Comparison of ENCODE assay signal across 8 cellular contexts in the genomic region with DNA sequence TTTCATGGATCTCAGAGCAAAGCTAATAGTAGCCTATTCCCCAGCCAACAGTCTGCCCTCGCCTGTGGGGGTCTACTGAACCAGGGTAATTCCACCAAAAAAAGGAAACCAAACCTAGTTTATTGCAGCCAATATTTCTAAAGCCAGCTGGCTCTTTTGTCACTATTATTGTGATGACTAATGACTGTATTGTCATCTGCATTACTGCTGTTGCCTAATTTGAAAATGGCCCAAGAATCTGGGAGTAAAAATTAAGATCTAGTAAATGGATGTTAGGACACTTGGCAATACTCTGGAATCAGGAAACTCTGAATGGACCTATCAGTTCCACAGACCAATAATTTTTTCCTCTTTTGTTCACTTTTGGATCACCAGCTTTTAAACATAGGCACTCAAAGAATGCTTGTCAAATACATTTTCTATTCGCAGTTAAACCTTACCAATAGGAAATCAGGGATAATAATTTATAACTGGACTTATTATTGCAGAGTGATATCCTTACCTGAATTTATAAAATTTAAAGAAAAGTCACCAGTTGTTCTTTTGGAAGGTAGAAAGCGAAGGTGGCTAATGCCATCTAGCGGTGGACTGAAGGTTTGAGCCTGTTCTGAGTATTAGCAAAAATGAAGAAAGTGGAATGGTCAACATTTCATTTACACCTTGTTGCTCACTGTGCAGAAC.
A peak's percentile ranks its signal among the peaks of the same experiment; 100 is the strongest.
DNase-seq lines count a peak whose midpoint lies in the region; ATAC-seq and TF ChIP-seq lines count a peak whose summit lies in the region.

No MANE protein-coding gene starts in this region.

- no peak overlapping the region for H3K9ac ChIP-seq in mammary epithelial cell (ENCODE audit: insufficient read depth, low read length)

- no peaks in the 10 kb centered on the region for H3K9me3 ChIP-seq in mammary epithelial cell (replicated peaks; ENCODE audit: insufficient read depth, low read length)

- no peak overlapping the region for H3K4me3 ChIP-seq in mammary epithelial cell (replicated peaks in 1 of 3; ENCODE audit: insufficient read depth in 1 of 3, low read depth in 2 of 3, low read length in 3 of 3)

- TF ChIP-seq EP300 in Ishikawa (IDR thresholded peaks at IDR 0.05; ENCODE audit: borderline replicate concordance) = no peak

- TF ChIP-seq CTCF in mammary epithelial cell (conservative IDR thresholded peaks at IDR 0.05 in 1 of 2, IDR thresholded peaks at IDR 0.05 in 1 of 2; ENCODE audit: extremely low read depth in 1 of 2, insufficient read depth in 1 of 2, low read depth in 1 of 2, low read length in 2 of 2) = peak; percentile 88 to 92

- 1% methylated on average over 4 of the region's 4 CpGs for WGBS in mammary epithelial cell (ENCODE audit: low coverage, missing lambda C conversion rate)

- intact Hi-C loops in mammary epithelial cell (cut with micrococcal nuclease) = loop anchor here (1.0 to 5.0 kb wide), 6 partner anchors 98 to 1272 kb away; partner anchors contain the start of gene DIRAS2

- CTCF ChIA-PET in mammary epithelial cell (lab: Charles Lee; ENCODE audit: low non-redundant PET) = interaction anchor here (0.5 to 0.7 kb wide), 2 partner anchors 115 to 901 kb away, joined by 3 to 6 read pairs; no protein-coding TSS in a partner anchor

- H2AFZ ChIP-seq in mammary epithelial cell (ENCODE audit: low read depth, low read length) = no peak overlapping the region

- H4K20me1 ChIP-seq in mammary epithelial cell (ENCODE audit: insufficient read depth, low read length) = no peaks in the 10 kb centered on the region

- BruUV-seq in mammary epithelial cell (replicated peaks; lab: Mats Ljungman, UMichigan) = no TSS peak

- peak; percentile 71 for DNase-seq in G401 (ENCODE audit: low spot score)
- DNase-seq in RPMI7951 (ENCODE audit: low read depth) = peak; percentile 30
- DNase-seq in mammary epithelial cell = peak; percentile 26
- peak; percentile 10 for DNase-seq in kidney glomerular epithelial cell (lab: John Stamatoyannopoulos, UW)
- DNase-seq in stimulated activated CD8-positive, alpha-beta memory T cell treated with anti-CD3 and anti-CD28 coated beads, Interleukin-12 subunit alpha, Interleukin-12 subunit beta, amount 100 ng/mL, for 1 hour (ENCODE audit: low read depth) = peak; percentile 27

- no peaks in the 10 kb centered on the region for H3K79me2 ChIP-seq in mammary epithelial cell (ENCODE audit: insufficient read depth, low read length)

- peak; percentile 85 for TF ChIP-seq RAD21 in Ishikawa (IDR thresholded peaks at IDR 0.05; ENCODE audit: low read depth)

- dilution Hi-C loops in mammary epithelial cell (cut with HindIII; ENCODE audit: low sequenced_read_pairs) = no loop called here

- H3K36me3 ChIP-seq in mammary epithelial cell (ENCODE audit: insufficient read depth, low read length) = peaks cover 4% of the 10 kb centered on the region

- no peak overlapping the region for H3K4me2 ChIP-seq in mammary epithelial cell (ENCODE audit: insufficient read depth, low read depth, low read length)

- no peaks in the 10 kb centered on the region for H3K27me3 ChIP-seq in mammary epithelial cell (ENCODE audit: insufficient read depth, low read length)

- in situ Hi-C loops in G401 (cut with HindIII; ENCODE audit: low sequenced_read_pairs) = no loop called here
- in situ Hi-C loops in mammary epithelial cell (cut with MboI; ENCODE audit: low sequenced_read_pairs in 2 of 2) = loop anchor here (10.0 to 25.0 kb wide), 5 partner anchors 233 to 1283 kb away; partner anchors contain the start of gene DIRAS2 (in 1 of the 2)

- ATAC-seq in HG02970 (IDR thresholded peaks at IDR 0.05; ENCODE audit: low FRiP score, unreplicated experiment) = no peak
- ATAC-seq in GM19452 (IDR thresholded peaks at IDR 0.05; ENCODE audit: unreplicated experiment) = no peak

- H3K27ac ChIP-seq in mammary epithelial cell (ENCODE audit: insufficient read depth, low read depth, low read length) = no peak overlapping the region

- no peaks in the 10 kb centered on the region for H3K4me1 ChIP-seq in mammary epithelial cell (ENCODE audit: insufficient read depth, low read length)

TF ChIP-seq in Ishikawa, 13 proteins besides CTCF, POLR2A, EP300 and RAD21:
- no peak for TF ChIP-seq FOXM1 (IDR thresholded peaks at IDR 0.05; ENCODE audit: borderline replicate concordance, low read depth)
- no peak for TF ChIP-seq NFIC (IDR thresholded peaks at IDR 0.05)
- TF ChIP-seq REST (IDR thresholded peaks at IDR 0.05; ENCODE audit: low read depth) = no peak
- no peak for TF ChIP-seq YY1 (IDR thresholded peaks at IDR 0.05; ENCODE audit: low read depth)
- no peak for TF ChIP-seq TEAD4 (IDR thresholded peaks at IDR 0.05)
- no peak for TF ChIP-seq EGR1 (IDR thresholded peaks at IDR 0.05)
- no peak for TF ChIP-seq CREB1 (IDR thresholded peaks at IDR 0.05; ENCODE audit: low read depth)
- no peak for TF ChIP-seq MAX (IDR thresholded peaks at IDR 0.05)
- no peak for TF ChIP-seq ZBTB7A (IDR thresholded peaks at IDR 0.05; ENCODE audit: low read depth)
- no peak for TF ChIP-seq TAF1 (IDR thresholded peaks at IDR 0.05; ENCODE audit: low read depth)
- TF ChIP-seq CEBPB (IDR thresholded peaks at IDR 0.05) = no peak; the same call in 1 of the 2 replicates
- TF ChIP-seq, protein P1, sequence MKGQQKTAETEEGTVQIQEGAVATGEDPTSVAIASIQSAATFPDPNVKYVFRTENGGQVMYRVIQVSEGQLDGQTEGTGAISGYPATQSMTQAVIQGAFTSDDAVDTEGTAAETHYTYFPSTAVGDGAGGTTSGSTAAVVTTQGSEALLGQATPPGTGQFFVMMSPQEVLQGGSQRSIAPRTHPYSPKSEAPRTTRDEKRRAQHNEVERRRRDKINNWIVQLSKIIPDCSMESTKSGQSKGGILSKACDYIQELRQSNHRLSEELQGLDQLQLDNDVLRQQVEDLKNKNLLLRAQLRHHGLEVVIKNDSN (IDR thresholded peaks at IDR 0.05) = no peak

Comparison
In these comparisons a context has a peak if more than half of its experiments do, and no peak if none do; other contexts are left out.
1. DNase-seq: peak in every context shown above with its lines; median percentile 71 in G401; 30 in RPMI7951; 27 in stimulated activated CD8-positive, alpha-beta memory T cell treated with anti-CD3 and anti-CD28 coated beads, Interleukin-12 subunit alpha, Interleukin-12 subunit beta, amount 100 ng/mL, for 1 hour; 26 in mammary epithelial cell; 10 in kidney glomerular epithelial cell.